ENCODE assay signal across 29 cellular contexts in the genomic region with DNA sequence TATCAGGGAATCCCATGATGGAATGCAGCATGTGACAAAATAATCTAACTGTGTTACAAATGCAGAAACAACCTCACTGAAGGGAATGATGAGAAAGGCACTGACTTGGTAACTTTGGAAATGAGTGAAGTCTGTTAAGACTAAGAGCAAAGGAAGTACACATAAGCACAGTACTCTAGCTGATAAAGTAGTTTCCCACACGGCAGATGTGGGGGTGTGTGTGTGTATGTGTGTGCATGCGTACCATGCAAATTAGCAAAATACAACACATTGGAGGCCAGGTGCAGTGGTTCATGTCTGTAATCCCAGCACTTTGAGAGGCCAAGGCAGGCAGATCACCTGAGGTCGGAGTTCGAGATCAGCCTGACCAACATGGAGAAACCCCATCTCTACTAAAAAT. TPM values are rescaled to one million over a fixed set of nuclear protein-coding genes. Genes with fewer than 3 reads are reported as not detected.
"Had no signal": no experiment of that assay in that cellular context is flagged by ENCODE, and none has a peak within 500 bp of the region (broad histone marks: within the 10 kb centered on the region; RNA-seq: fewer than 3 reads in every experiment).

No MANE protein-coding gene starts in this region.

- H3K27ac ChIP-seq: body of pancreas, cardiac muscle cell, esophagus squamous epithelium, gastrocnemius medialis, testis, uterus, WERI-Rb-1 had no signal

- H3K4me1 ChIP-seq: body of pancreas, esophagus squamous epithelium, gastrocnemius medialis, testis, uterus had no signal

- FAIRE-seq: TTC549 had no signal

- H3K27me3 ChIP-seq: body of pancreas, cardiac muscle cell, gastrocnemius medialis, testis, uterus had no signal

- H3K9me3 ChIP-seq: body of pancreas, esophagus squamous epithelium, gastrocnemius medialis, testis had no signal

- ATAC-seq: activated CD8-positive, alpha-beta T cell treated with anti-CD3 and anti-CD28 coated beads, Interleukin-2, amount 10 ng/mL, durations not matched to agents 7 days and 5 days; body of pancreas; gastrocnemius medialis; natural killer cell had no signal

- H3K4me3 ChIP-seq: body of pancreas, cardiac muscle cell, esophagus squamous epithelium, gastrocnemius medialis, testis, uterus had no signal

- H3K36me3 ChIP-seq: cardiac muscle cell, esophagus squamous epithelium, gastrocnemius medialis, uterus, WERI-Rb-1 had no signal

- DNase-seq: activated CD4-positive, alpha-beta T cell treated with anti-CD3 and anti-CD28 coated beads for 1 hour; activated CD4-positive, alpha-beta T cell treated with anti-CD3 and anti-CD28 coated beads, Interleukin-2, amount 50 U/mL, for 1 hour; activated CD8-positive, alpha-beta T cell treated with anti-CD3 and anti-CD28 coated beads, Interleukin-2, amount 10 ng/mL, durations not matched to agents 7 days and 5 days; activated gamma-delta T cell; activated naive CD4-positive, alpha-beta T cell treated with anti-CD3 and anti-CD28 coated beads, Interleukin-2, amount 50 U/mL, for 16 hours; anterior cingulate cortex; body of pancreas; cortex of kidney; endodermal cell; esophagus squamous epithelium; gastrocnemius medialis; hippocampal formation; midbrain; natural killer cell; retina; stimulated activated CD4-positive, alpha-beta T cell treated with anti-CD3 and anti-CD28 coated beads, Interleukin-2, amount 100 ng/mL, for 48 hours; stimulated activated CD8-positive, alpha-beta memory T cell treated with anti-CD3 and anti-CD28 coated beads, Interleukin-4, amount 100 ng/mL, for 48 hours; stimulated activated naive B cell treated with anti-CD40 and anti-IgM and Interleukin-4, amounts not matched to agents 10 μg/mL and 1 μg/mL and 100 μg/mL, for 72 hours; testis; trophoblast cell; uterus; WERI-Rb-1 had no signal

RNA-seq across cellular contexts. Expression of a gene that starts 16.6 kb away (rescaled TPM):
- total RNA-seq: cardiac muscle cell, cerebellum, endodermal cell, osteocyte, progenitor cell of endocrine pancreas had no signal
- polyA plus RNA-seq: cardiac muscle cell had no signal

RNA-seq across cellular contexts. Expression of a gene that starts 37.7 kb away (rescaled TPM):
- total RNA-seq: activated CD8-positive, alpha-beta T cell treated with anti-CD3 and anti-CD28 coated beads, Interleukin-2, amount 10 ng/mL, durations not matched to agents 7 days and 5 days; activated T-helper 1 cell treated with anti-CD3 and anti-CD28 coated beads, Interleukin-12 subunit alpha, Interleukin-12 subunit beta, Interleukin-2, Interleukin-4 antibody, amounts not matched to agents 30 ng/mL and 10 ng/mL and 1 ng/mL, durations not matched to agents 14 hours and 24 hours and 36 hours; body of pancreas; cardiac muscle cell; cerebellum; endodermal cell; esophagus squamous epithelium; gastrocnemius medialis; liver; natural killer cell; osteocyte; progenitor cell of endocrine pancreas; testis; uterus had no signal
- polyA plus RNA-seq: cardiac muscle cell, liver had no signal
